In genomic region chrX:35380808-35381700, GRCh38 we compare ENCODE assay signal across 8 cellular contexts.
A peak's percentile ranks its signal among the peaks of the same experiment; 100 is the strongest.
DNase-seq lines count a peak whose midpoint lies in the region; ATAC-seq, FAIRE-seq and TF ChIP-seq lines count a peak whose summit lies in the region.

No MANE protein-coding gene starts in this region.

- H3K4me1 Mint-ChIP-seq in glutamatergic neuron (ENCODE audit: low read depth, unreplicated experiment): no peaks in the 10 kb centered on the region

- ATAC-seq in GM18907 (IDR thresholded peaks at IDR 0.05; ENCODE audit: unreplicated experiment): peak; percentile 86
- peak; percentile 70 for ATAC-seq in HG03175 (IDR thresholded peaks at IDR 0.05; ENCODE audit: unreplicated experiment)
- no peak for ATAC-seq in activated CD4-positive, CD25-positive, alpha-beta regulatory T cell treated with anti-CD3 and anti-CD28 coated beads, Interleukin-2, amount 50 U/mL, for 24 hours

- no peaks in the 10 kb centered on the region for H3K36me3 ChIP-seq in BE2C

- no peaks in the 10 kb centered on the region for H3K27me3 ChIP-seq in BE2C

- no peak overlapping the region for H3K4me3 Mint-ChIP-seq in glutamatergic neuron (ENCODE audit: unreplicated experiment)

- H3K36me3 Mint-ChIP-seq in glutamatergic neuron (ENCODE audit: unreplicated experiment): no peaks in the 10 kb centered on the region

- H3K9me3 Mint-ChIP-seq in glutamatergic neuron (ENCODE audit: unreplicated experiment): no peaks in the 10 kb centered on the region

- FAIRE-seq in RCC 7860 (lab: Jason Lieb, UNC): peak; percentile 75

- no peaks in the 10 kb centered on the region for H3K27me3 Mint-ChIP-seq in glutamatergic neuron (ENCODE audit: unreplicated experiment)

- peak; percentile 78 for TF ChIP-seq CTCF in BE2C (IDR thresholded peaks at IDR 0.05; ENCODE audit: low read depth, low read length)
- TF ChIP-seq CTCF in glutamatergic neuron (IDR thresholded peaks at IDR 0.05; ENCODE audit: partially characterized antibody, unreplicated experiment): peak; percentile 61

- DNase-seq in BE2C: peak; percentile 16
- DNase-seq in RCC 7860 (ENCODE audit: low spot score): peak; percentile 19
- no peak for DNase-seq in glutamatergic neuron
- no peak for DNase-seq in cerebellar cortex (ENCODE audit: low spot score)
- DNase-seq in T-helper 9 cell: no peak

- no peak overlapping the region for H3K27ac Mint-ChIP-seq in glutamatergic neuron (ENCODE audit: unreplicated experiment)

- no peak overlapping the region for H3K4me3 ChIP-seq in BE2C (ENCODE audit: low read depth, low read length)

- H3K9me3 ChIP-seq in BE2C: no peaks in the 10 kb centered on the region

- H3K4me1 ChIP-seq in BE2C: no peaks in the 10 kb centered on the region

Comparison
In these comparisons a context has a peak if more than half of its experiments do, and no peak if none do; other contexts are left out.
1. DNase-seq: peak in BE2C (single experiment) and RCC 7860 (single experiment); none in glutamatergic neuron (single experiment), cerebellar cortex (single experiment) and T-helper 9 cell (single experiment).
2. ATAC-seq: peak in GM18907 (single experiment) and HG03175 (single experiment); none in activated CD4-positive, CD25-positive, alpha-beta regulatory T cell treated with anti-CD3 and anti-CD28 coated beads, Interleukin-2, amount 50 U/mL, for 24 hours (0 of 2).